17 cellular contexts compared by ENCODE assay signal in the genomic region with DNA sequence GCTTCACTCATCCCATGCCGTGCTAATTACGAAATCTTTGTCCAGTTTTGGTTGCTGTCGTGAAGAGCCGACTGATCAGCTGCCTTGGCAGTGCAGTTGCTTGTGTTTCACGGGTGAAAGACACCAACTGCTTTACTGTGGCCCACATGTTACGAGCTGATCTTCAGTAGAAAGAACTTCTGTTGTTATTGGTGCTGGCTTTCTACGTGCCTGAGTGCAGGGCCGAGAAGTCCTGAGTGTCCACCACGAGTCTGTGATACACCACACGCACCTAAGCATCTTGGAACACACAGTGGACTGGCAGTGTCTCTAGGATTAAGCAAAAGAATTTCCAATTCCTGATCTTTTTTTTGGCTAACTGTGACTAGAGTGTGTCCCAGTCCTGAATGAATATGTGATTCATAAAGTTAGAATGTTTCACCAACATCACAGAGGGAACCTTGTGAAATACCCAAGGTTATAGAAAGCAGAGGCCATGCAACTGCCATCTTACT.
DNase-seq lines count a peak whose midpoint lies in the region; ATAC-seq and TF ChIP-seq lines count a peak whose summit lies in the region.
"Had no signal": no experiment of that assay in that cellular context is flagged by ENCODE, and none has a peak within 500 bp of the region (broad histone marks: within the 10 kb centered on the region; RNA-seq: fewer than 3 reads in every experiment).

No MANE protein-coding gene starts in this region.

- H3K4me1 Mint-ChIP-seq in activated CD4-positive, alpha-beta T cell treated with anti-CD3 and anti-CD28 coated beads, Interleukin-2, amount 10 ng/mL, durations not matched to agents 24 days and 14 days = no peaks in the 10 kb centered on the region
- H3K4me1 Mint-ChIP-seq in activated CD4-positive, alpha-beta memory T cell treated with anti-CD3 and anti-CD28 coated beads for 36 hours (ENCODE audit: low read depth) = no peaks in the 10 kb centered on the region

- no peak overlapping the region for H3K4me3 Mint-ChIP-seq in activated CD4-positive, alpha-beta T cell treated with anti-CD3 and anti-CD28 coated beads, Interleukin-2, amount 10 ng/mL, durations not matched to agents 24 days and 14 days
- no peak overlapping the region for H3K4me3 Mint-ChIP-seq in activated CD4-positive, alpha-beta memory T cell treated with anti-CD3 and anti-CD28 coated beads for 36 hours

- peak; percentile 71 for DNase-seq in AG10803 (ENCODE audit: low read depth)
- peak; percentile 16 for DNase-seq in RWPE1 (ENCODE audit: low spot score)
- DNase-seq in fibroblast of gingiva (ENCODE audit: low read depth) = peak; percentile 86
- DNase-seq in osteoblast (ENCODE audit: insufficient read length, low spot score, missing footprints) = peak; percentile 80
- DNase-seq in activated CD4-positive, alpha-beta T cell treated with anti-CD3 and anti-CD28 coated beads, Interleukin-2, amount 10 ng/mL, durations not matched to agents 24 days and 14 days = no peak
- DNase-seq in activated CD4-positive, alpha-beta memory T cell treated with anti-CD3 and anti-CD28 coated beads for 36 hours = no peak
- no peak for DNase-seq in NCI-H510A treated with DMSO at 0.1 percent for 48 hours (lab: John Stamatoyannopoulos, UW)
- DNase-seq: activated gamma-delta T cell treated with Interleukin-2 at 50 U/mL for 16 hours; effector memory CD4-positive, alpha-beta T cell; H7; mesendoderm; NCI-H187 treated with DMSO at 0.1 percent for 48 hours; NCI-H69; Peyer's patch; right lobe of liver had no signal

- no peak overlapping the region for H3K27ac ChIP-seq in RWPE1
- peak overlapping the region; percentile 65 for H3K27ac ChIP-seq in osteoblast (ENCODE audit: low read depth, low read length)
- H3K27ac ChIP-seq: neutrophil, Peyer's patch, right lobe of liver had no signal

- H3K9me3 Mint-ChIP-seq in activated CD4-positive, alpha-beta T cell treated with anti-CD3 and anti-CD28 coated beads, Interleukin-2, amount 10 ng/mL, durations not matched to agents 24 days and 14 days = no peaks in the 10 kb centered on the region
- no peaks in the 10 kb centered on the region for H3K9me3 Mint-ChIP-seq in activated CD4-positive, alpha-beta memory T cell treated with anti-CD3 and anti-CD28 coated beads for 36 hours

- H3K27me3 Mint-ChIP-seq in activated CD4-positive, alpha-beta T cell treated with anti-CD3 and anti-CD28 coated beads, Interleukin-2, amount 10 ng/mL, durations not matched to agents 24 days and 14 days = no peaks in the 10 kb centered on the region
- H3K27me3 Mint-ChIP-seq in activated CD4-positive, alpha-beta memory T cell treated with anti-CD3 and anti-CD28 coated beads for 36 hours = no peaks in the 10 kb centered on the region

- H3K36me3 ChIP-seq in osteoblast (ENCODE audit: insufficient read depth, low read length) = peaks cover 6% of the 10 kb centered on the region

- H3K79me2 ChIP-seq in osteoblast (ENCODE audit: insufficient read depth, low read length) = no peaks in the 10 kb centered on the region

- peak overlapping the region; percentile 73 for H2AFZ ChIP-seq in osteoblast (ENCODE audit: low read length)

- peak overlapping the region; percentile 51 for H3K4me2 ChIP-seq in osteoblast (ENCODE audit: insufficient read depth, low read length)

- peaks cover 33% of the 10 kb centered on the region for H3K36me3 Mint-ChIP-seq in activated CD4-positive, alpha-beta T cell treated with anti-CD3 and anti-CD28 coated beads, Interleukin-2, amount 10 ng/mL, durations not matched to agents 24 days and 14 days (ENCODE audit: low read depth)
- peaks cover 25% of the 10 kb centered on the region for H3K36me3 Mint-ChIP-seq in activated CD4-positive, alpha-beta memory T cell treated with anti-CD3 and anti-CD28 coated beads for 36 hours

- H3K9me3 ChIP-seq in osteoblast (ENCODE audit: low read depth, low read length) = peaks cover 7% of the 10 kb centered on the region
- H3K9me3 ChIP-seq: neutrophil, Peyer's patch, right lobe of liver had no signal

- intact Hi-C loops in activated CD4-positive, alpha-beta T cell treated with anti-CD3 and anti-CD28 coated beads, Interleukin-2, amount 10 ng/mL, durations not matched to agents 24 days and 14 days (cut with micrococcal nuclease) = no loop called here
- intact Hi-C loops in activated CD4-positive, alpha-beta memory T cell treated with anti-CD3 and anti-CD28 coated beads for 36 hours (cut with micrococcal nuclease) = no loop called here

- H3K4me3 ChIP-seq in AG10803 (ENCODE audit: low read length) (peak overlapping the region; percentile 17), osteoblast (ENCODE audit: insufficient read depth, low read length) (peak overlapping the region; percentile 22)
- H3K4me3 ChIP-seq: Peyer's patch, right lobe of liver had no signal

- POLR2A ChIA-PET in RWPE1 (lab: Yijun Ruan, JAX; ENCODE audit: low non-redundant PET) = no interaction called here
- POLR2A ChIA-PET in activated CD4-positive, alpha-beta memory T cell treated with anti-CD3 and anti-CD28 coated beads for 36 hours (lab: Charles Lee) = no interaction called here

- peaks cover 10% of the 10 kb centered on the region for H3K4me1 ChIP-seq in osteoblast (ENCODE audit: insufficient read depth, low read length)
- H3K4me1 ChIP-seq: Peyer's patch, right lobe of liver had no signal

- no peaks in the 10 kb centered on the region for H4K20me1 ChIP-seq in osteoblast (ENCODE audit: insufficient read depth, low read length)

- TF ChIP-seq CTCF in AG10803 (conservative IDR thresholded peaks at IDR 0.05; ENCODE audit: low read length) = no peak
- no peak for TF ChIP-seq CTCF in RWPE1 (conservative IDR thresholded peaks at IDR 0.05; ENCODE audit: low read depth)
- no peak for TF ChIP-seq CTCF in osteoblast (IDR thresholded peaks at IDR 0.05; ENCODE audit: extremely low read depth, low read depth, low read length)

- no peak overlapping the region for H3K27ac Mint-ChIP-seq in activated CD4-positive, alpha-beta T cell treated with anti-CD3 and anti-CD28 coated beads, Interleukin-2, amount 10 ng/mL, durations not matched to agents 24 days and 14 days
- H3K27ac Mint-ChIP-seq in activated CD4-positive, alpha-beta memory T cell treated with anti-CD3 and anti-CD28 coated beads for 36 hours = no peak overlapping the region

- no peaks in the 10 kb centered on the region for H3K27me3 ChIP-seq in osteoblast (ENCODE audit: insufficient read depth, low read length)
- H3K27me3 ChIP-seq: neutrophil, Peyer's patch, right lobe of liver had no signal

- CTCF ChIA-PET in RWPE1 (lab: Yijun Ruan, JAX) = no interaction called here
- CTCF ChIA-PET in activated CD4-positive, alpha-beta memory T cell treated with anti-CD3 and anti-CD28 coated beads for 36 hours (lab: Charles Lee) = no interaction called here

- ATAC-seq in GM18907 (IDR thresholded peaks at IDR 0.05; ENCODE audit: unreplicated experiment) = no peak
- ATAC-seq: right lobe of liver had no signal

Comparison
In these comparisons a context has a peak if more than half of its experiments do, and no peak if none do; other contexts are left out.
1. DNase-seq: peak in AG10803 (single experiment), RWPE1 (single experiment), fibroblast of gingiva (single experiment) and osteoblast (single experiment); none in activated CD4-positive, alpha-beta T cell treated with anti-CD3 and anti-CD28 coated beads, Interleukin-2, amount 10 ng/mL, durations not matched to agents 24 days and 14 days (single experiment), activated CD4-positive, alpha-beta memory T cell treated with anti-CD3 and anti-CD28 coated beads for 36 hours (single experiment) and NCI-H510A treated with DMSO at 0.1 percent for 48 hours (single experiment).